20 cellular contexts compared by ENCODE assay signal in the genomic region with DNA sequence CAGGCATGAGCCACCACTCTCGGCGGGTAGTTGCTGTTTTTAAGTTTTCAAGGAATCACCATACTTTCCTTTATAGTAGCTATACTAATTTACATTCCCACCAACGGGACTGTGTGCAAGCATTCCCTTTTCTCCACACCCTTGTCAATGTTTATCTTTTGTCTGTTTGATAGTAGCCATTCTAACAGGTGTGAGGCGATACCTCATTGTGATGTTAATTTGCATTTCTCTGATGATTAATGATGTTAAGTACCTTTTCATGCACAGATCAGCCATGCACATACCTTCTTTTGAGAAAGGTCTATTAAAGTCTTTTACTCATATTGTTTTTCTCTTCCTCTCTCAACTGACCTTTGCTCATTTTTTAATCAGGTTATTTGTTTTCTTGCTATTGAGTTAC. TPM values are rescaled to one million over a fixed set of nuclear protein-coding genes. Genes with fewer than 3 reads are reported as not detected.
DNase-seq lines count a peak whose midpoint lies in the region; ATAC-seq and TF ChIP-seq lines count a peak whose summit lies in the region.
"Had no signal": no experiment of that assay in that cellular context is flagged by ENCODE, and none has a peak within 500 bp of the region (broad histone marks: within the 10 kb centered on the region; RNA-seq: fewer than 3 reads in every experiment).

No MANE protein-coding gene starts in this region.

- H3K4me3 Mint-ChIP-seq in activated naive CD4-positive, alpha-beta T cell treated with anti-CD3 and anti-CD28 coated beads for 36 hours: no peak overlapping the region
- no peak overlapping the region for H3K4me3 Mint-ChIP-seq in activated naive CD4-positive, alpha-beta T cell treated with anti-CD3 and anti-CD28 coated beads, Interleukin-2, amount 10 ng/mL, durations not matched to agents 7 days and 5 days
- no peak overlapping the region for H3K4me3 Mint-ChIP-seq in stimulated activated memory B cell treated with anti-CD40 and anti-IgM and Interleukin-4, amounts not matched to agents 10 μg/mL and 1 μg/mL and 100 μg/mL, for 72 hours
- H3K4me3 Mint-ChIP-seq: CD14-positive monocyte had no signal

- intact Hi-C loops in activated naive CD4-positive, alpha-beta T cell treated with anti-CD3 and anti-CD28 coated beads for 36 hours (cut with micrococcal nuclease): no loop called here
- intact Hi-C loops in Right ventricle myocardium superior (cut with DNase I): no loop called here

- H3K27ac Mint-ChIP-seq in activated naive CD4-positive, alpha-beta T cell treated with anti-CD3 and anti-CD28 coated beads for 36 hours: peak overlapping the region; percentile 80
- H3K27ac Mint-ChIP-seq in activated naive CD4-positive, alpha-beta T cell treated with anti-CD3 and anti-CD28 coated beads, Interleukin-2, amount 10 ng/mL, durations not matched to agents 7 days and 5 days: no peak overlapping the region
- peak overlapping the region; percentile 14 for H3K27ac Mint-ChIP-seq in stimulated activated memory B cell treated with anti-CD40 and anti-IgM and Interleukin-4, amounts not matched to agents 10 μg/mL and 1 μg/mL and 100 μg/mL, for 72 hours
- H3K27ac Mint-ChIP-seq: CD14-positive monocyte had no signal

- no peaks in the 10 kb centered on the region for H3K27me3 Mint-ChIP-seq in activated naive CD4-positive, alpha-beta T cell treated with anti-CD3 and anti-CD28 coated beads for 36 hours (ENCODE audit: low read depth)
- H3K27me3 Mint-ChIP-seq in activated naive CD4-positive, alpha-beta T cell treated with anti-CD3 and anti-CD28 coated beads, Interleukin-2, amount 10 ng/mL, durations not matched to agents 7 days and 5 days: no peaks in the 10 kb centered on the region
- H3K27me3 Mint-ChIP-seq in stimulated activated memory B cell treated with anti-CD40 and anti-IgM and Interleukin-4, amounts not matched to agents 10 μg/mL and 1 μg/mL and 100 μg/mL, for 72 hours: no peaks in the 10 kb centered on the region

- CTCF ChIA-PET in activated naive CD4-positive, alpha-beta T cell treated with anti-CD3 and anti-CD28 coated beads for 36 hours (lab: Charles Lee): interaction anchor here (0.6 kb wide), 1 partner anchor 55 kb away, joined by 3 read pairs; no protein-coding TSS in a partner anchor
- CTCF ChIA-PET in activated naive CD4-positive, alpha-beta T cell treated with anti-CD3 and anti-CD28 coated beads, Interleukin-2, amount 10 ng/mL, durations not matched to agents 7 days and 5 days (lab: Charles Lee): no interaction called here

- peaks cover 4% of the 10 kb centered on the region for H3K36me3 Mint-ChIP-seq in activated naive CD4-positive, alpha-beta T cell treated with anti-CD3 and anti-CD28 coated beads for 36 hours (ENCODE audit: low read depth)
- peaks cover 31% of the 10 kb centered on the region for H3K36me3 Mint-ChIP-seq in activated naive CD4-positive, alpha-beta T cell treated with anti-CD3 and anti-CD28 coated beads, Interleukin-2, amount 10 ng/mL, durations not matched to agents 7 days and 5 days
- peaks cover 10% of the 10 kb centered on the region for H3K36me3 Mint-ChIP-seq in stimulated activated memory B cell treated with anti-CD40 and anti-IgM and Interleukin-4, amounts not matched to agents 10 μg/mL and 1 μg/mL and 100 μg/mL, for 72 hours
- H3K36me3 Mint-ChIP-seq: CD14-positive monocyte had no signal

- peaks cover 3% of the 10 kb centered on the region for H3K9me3 Mint-ChIP-seq in activated naive CD4-positive, alpha-beta T cell treated with anti-CD3 and anti-CD28 coated beads for 36 hours
- H3K9me3 Mint-ChIP-seq in activated naive CD4-positive, alpha-beta T cell treated with anti-CD3 and anti-CD28 coated beads, Interleukin-2, amount 10 ng/mL, durations not matched to agents 7 days and 5 days: peaks cover 3% of the 10 kb centered on the region
- H3K9me3 Mint-ChIP-seq in stimulated activated memory B cell treated with anti-CD40 and anti-IgM and Interleukin-4, amounts not matched to agents 10 μg/mL and 1 μg/mL and 100 μg/mL, for 72 hours: no peaks in the 10 kb centered on the region

- no peak for TF ChIP-seq CTCF in epithelial cell of esophagus (IDR thresholded peaks at IDR 0.05; ENCODE audit: insufficient read depth, low read depth, low read length, missing control alignments)

- no peak overlapping the region for H3K4me3 ChIP-seq in epithelial cell of esophagus (ENCODE audit: low read length)
- H3K4me3 ChIP-seq: Peyer's patch, prostate gland, thoracic aorta had no signal

- no peak for ATAC-seq in stimulated activated memory B cell treated with anti-CD40 and anti-IgM and Interleukin-4, amounts not matched to agents 10 μg/mL and 1 μg/mL and 100 μg/mL, for 72 hours
- ATAC-seq in Right ventricle myocardium superior (ENCODE audit: poor library complexity): no peak
- ATAC-seq in HG03025 (IDR thresholded peaks at IDR 0.05; ENCODE audit: low FRiP score, unreplicated experiment): no peak

- peaks cover 74% of the 10 kb centered on the region for H3K4me1 Mint-ChIP-seq in activated naive CD4-positive, alpha-beta T cell treated with anti-CD3 and anti-CD28 coated beads for 36 hours (ENCODE audit: low read depth)
- H3K4me1 Mint-ChIP-seq in activated naive CD4-positive, alpha-beta T cell treated with anti-CD3 and anti-CD28 coated beads, Interleukin-2, amount 10 ng/mL, durations not matched to agents 7 days and 5 days: peaks cover 31% of the 10 kb centered on the region
- H3K4me1 Mint-ChIP-seq in stimulated activated memory B cell treated with anti-CD40 and anti-IgM and Interleukin-4, amounts not matched to agents 10 μg/mL and 1 μg/mL and 100 μg/mL, for 72 hours: peaks cover 51% of the 10 kb centered on the region

- no peak for DNase-seq in activated naive CD4-positive, alpha-beta T cell treated with anti-CD3 and anti-CD28 coated beads for 36 hours
- no peak for DNase-seq in activated naive CD4-positive, alpha-beta T cell treated with anti-CD3 and anti-CD28 coated beads, Interleukin-2, amount 10 ng/mL, durations not matched to agents 7 days and 5 days
- DNase-seq in NCI-H526 (lab: John Stamatoyannopoulos, UW): peak; percentile 17 to 32
- DNase-seq in epithelial cell of esophagus (ENCODE audit: low read depth): peak; percentile 70
- no peak for DNase-seq in HT-29 (ENCODE audit: low spot score)
- no peak for DNase-seq in Right ventricle myocardium superior
- DNase-seq: DMS79; effector CD8-positive, alpha-beta T cell; foreskin melanocyte; hippocampal formation; NCI-H2029; NCI-H345; stimulated activated CD4-positive, alpha-beta T cell treated with anti-CD3 and anti-CD28 coated beads, Interleukin-1b, Interleukin-23, amount 100 ng/mL, for 48 hours; T-helper 2 cell had no signal

RNA-seq across cellular contexts. Expression of a gene that starts 43.0 kb away (rescaled TPM):
- 1,000 to 10,000 TPM; 1,152 to 1,165 TPM for total RNA-seq in activated naive CD4-positive, alpha-beta T cell treated with anti-CD3 and anti-CD28 coated beads for 36 hours
- total RNA-seq in HT-29 (2014; rRNA removed; shearing (Covaris generic)): 70.5 and 79.7 TPM in 2 replicates
- total RNA-seq in Right ventricle myocardium superior: 42.3 TPM

Comparison
In these comparisons a context has a peak if more than half of its experiments do, and no peak if none do; other contexts are left out.
1. DNase-seq: peak in NCI-H526 (2 of 2) and epithelial cell of esophagus (single experiment); none in activated naive CD4-positive, alpha-beta T cell treated with anti-CD3 and anti-CD28 coated beads for 36 hours (single experiment), activated naive CD4-positive, alpha-beta T cell treated with anti-CD3 and anti-CD28 coated beads, Interleukin-2, amount 10 ng/mL, durations not matched to agents 7 days and 5 days (single experiment), HT-29 (single experiment) and Right ventricle myocardium superior (single experiment).
2. RNA of a gene that starts 43.0 kb away (total RNA-seq): 1,152 to 1,165 TPM in activated naive CD4-positive, alpha-beta T cell treated with anti-CD3 and anti-CD28 coated beads for 36 hours; 70.5 to 79.7 TPM in HT-29 and 42.3 TPM in Right ventricle myocardium superior (single experiment); every median in the first group is over 10 times any median in the second.